2 cellular contexts compared by ENCODE assay signal in the genomic region with DNA sequence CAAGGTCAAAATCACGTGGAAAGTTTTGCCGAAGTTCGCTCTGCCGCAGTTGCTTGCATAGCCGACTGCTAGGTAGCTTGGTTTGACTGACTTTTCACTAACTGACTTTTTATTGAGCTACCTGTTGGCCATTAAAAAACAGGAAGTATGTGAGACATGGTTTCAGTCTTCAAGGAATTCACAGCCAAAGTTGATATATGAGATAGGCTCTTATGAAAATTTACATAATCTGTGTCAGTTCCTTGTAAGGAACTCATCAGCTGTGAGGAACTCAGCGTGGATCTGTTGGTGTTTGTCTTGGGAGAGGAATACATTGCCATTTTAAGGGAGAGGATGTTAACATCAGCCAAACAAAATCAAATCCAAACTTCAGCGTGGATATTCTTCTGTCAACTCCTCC.
TF ChIP-seq lines count a peak whose summit lies in the region.

No MANE protein-coding gene starts in this region.

TF ChIP-seq in GM12878, 131 proteins besides CTCF, POLR2A, EP300 and RAD21:
- TF ChIP-seq CHD4 (IDR thresholded peaks at IDR 0.05) (no peak), KDM1A (IDR thresholded peaks at IDR 0.05; ENCODE audit: borderline replicate concordance) (no peak), TARDBP (IDR thresholded peaks at IDR 0.05; ENCODE audit: borderline replicate concordance) (no peak)
- TF ChIP-seq, protein P1, sequence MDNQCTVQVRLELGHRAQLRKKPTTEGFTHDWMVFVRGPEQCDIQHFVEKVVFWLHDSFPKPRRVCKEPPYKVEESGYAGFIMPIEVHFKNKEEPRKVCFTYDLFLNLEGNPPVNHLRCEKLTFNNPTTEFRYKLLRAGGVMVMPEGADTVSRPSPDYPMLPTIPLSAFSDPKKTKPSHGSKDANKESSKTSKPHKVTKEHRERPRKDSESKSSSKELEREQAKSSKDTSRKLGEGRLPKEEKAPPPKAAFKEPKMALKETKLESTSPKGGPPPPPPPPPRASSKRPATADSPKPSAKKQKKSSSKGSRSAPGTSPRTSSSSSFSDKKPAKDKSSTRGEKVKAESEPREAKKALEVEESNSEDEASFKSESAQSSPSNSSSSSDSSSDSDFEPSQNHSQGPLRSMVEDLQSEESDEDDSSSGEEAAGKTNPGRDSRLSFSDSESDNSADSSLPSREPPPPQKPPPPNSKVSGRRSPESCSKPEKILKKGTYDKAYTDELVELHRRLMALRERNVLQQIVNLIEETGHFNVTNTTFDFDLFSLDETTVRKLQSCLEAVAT (IDR thresholded peaks at IDR 0.05), result peak; percentile 1; the same call in 1 of the 2 replicates

TF ChIP-seq in SK-N-SH treated with all-trans-retinoic acid at 6 μM for 48 hours, 23 proteins besides CTCF, POLR2A, EP300 and RAD21:
- TF ChIP-seq ZFP3 (CRISPR knock-in tag; IDR thresholded peaks at IDR 0.05), result no peak
- TF ChIP-seq, protein P2, sequence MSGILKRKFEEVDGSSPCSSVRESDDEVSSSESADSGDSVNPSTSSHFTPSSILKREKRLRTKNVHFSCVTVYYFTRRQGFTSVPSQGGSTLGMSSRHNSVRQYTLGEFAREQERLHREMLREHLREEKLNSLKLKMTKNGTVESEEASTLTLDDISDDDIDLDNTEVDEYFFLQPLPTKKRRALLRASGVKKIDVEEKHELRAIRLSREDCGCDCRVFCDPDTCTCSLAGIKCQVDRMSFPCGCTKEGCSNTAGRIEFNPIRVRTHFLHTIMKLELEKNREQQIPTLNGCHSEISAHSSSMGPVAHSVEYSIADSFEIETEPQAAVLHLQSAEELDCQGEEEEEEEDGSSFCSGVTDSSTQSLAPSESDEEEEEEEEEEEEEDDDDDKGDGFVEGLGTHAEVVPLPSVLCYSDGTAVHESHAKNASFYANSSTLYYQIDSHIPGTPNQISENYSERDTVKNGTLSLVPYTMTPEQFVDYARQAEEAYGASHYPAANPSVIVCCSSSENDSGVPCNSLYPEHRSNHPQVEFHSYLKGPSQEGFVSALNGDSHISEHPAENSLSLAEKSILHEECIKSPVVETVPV (CRISPR knock-in tag; IDR thresholded peaks at IDR 0.05), result no peak
- TF ChIP-seq, protein P3, sequence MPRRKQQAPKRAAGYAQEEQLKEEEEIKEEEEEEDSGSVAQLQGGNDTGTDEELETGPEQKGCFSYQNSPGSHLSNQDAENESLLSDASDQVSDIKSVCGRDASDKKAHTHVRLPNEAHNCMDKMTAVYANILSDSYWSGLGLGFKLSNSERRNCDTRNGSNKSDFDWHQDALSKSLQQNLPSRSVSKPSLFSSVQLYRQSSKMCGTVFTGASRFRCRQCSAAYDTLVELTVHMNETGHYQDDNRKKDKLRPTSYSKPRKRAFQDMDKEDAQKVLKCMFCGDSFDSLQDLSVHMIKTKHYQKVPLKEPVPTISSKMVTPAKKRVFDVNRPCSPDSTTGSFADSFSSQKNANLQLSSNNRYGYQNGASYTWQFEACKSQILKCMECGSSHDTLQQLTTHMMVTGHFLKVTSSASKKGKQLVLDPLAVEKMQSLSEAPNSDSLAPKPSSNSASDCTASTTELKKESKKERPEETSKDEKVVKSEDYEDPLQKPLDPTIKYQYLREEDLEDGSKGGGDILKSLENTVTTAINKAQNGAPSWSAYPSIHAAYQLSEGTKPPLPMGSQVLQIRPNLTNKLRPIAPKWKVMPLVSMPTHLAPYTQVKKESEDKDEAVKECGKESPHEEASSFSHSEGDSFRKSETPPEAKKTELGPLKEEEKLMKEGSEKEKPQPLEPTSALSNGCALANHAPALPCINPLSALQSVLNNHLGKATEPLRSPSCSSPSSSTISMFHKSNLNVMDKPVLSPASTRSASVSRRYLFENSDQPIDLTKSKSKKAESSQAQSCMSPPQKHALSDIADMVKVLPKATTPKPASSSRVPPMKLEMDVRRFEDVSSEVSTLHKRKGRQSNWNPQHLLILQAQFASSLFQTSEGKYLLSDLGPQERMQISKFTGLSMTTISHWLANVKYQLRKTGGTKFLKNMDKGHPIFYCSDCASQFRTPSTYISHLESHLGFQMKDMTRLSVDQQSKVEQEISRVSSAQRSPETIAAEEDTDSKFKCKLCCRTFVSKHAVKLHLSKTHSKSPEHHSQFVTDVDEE (CRISPR knock-in tag; IDR thresholded peaks at IDR 0.05), result no peak
- TF ChIP-seq OSR1 (CRISPR knock-in tag; IDR thresholded peaks at IDR 0.05), result no peak
- no peak for TF ChIP-seq ZFP30 (CRISPR knock-in tag; IDR thresholded peaks at IDR 0.05)
- no peak for TF ChIP-seq BACH2 (CRISPR knock-in tag; IDR thresholded peaks at IDR 0.05; ENCODE audit: borderline replicate concordance)
- TF ChIP-seq, protein P4, sequence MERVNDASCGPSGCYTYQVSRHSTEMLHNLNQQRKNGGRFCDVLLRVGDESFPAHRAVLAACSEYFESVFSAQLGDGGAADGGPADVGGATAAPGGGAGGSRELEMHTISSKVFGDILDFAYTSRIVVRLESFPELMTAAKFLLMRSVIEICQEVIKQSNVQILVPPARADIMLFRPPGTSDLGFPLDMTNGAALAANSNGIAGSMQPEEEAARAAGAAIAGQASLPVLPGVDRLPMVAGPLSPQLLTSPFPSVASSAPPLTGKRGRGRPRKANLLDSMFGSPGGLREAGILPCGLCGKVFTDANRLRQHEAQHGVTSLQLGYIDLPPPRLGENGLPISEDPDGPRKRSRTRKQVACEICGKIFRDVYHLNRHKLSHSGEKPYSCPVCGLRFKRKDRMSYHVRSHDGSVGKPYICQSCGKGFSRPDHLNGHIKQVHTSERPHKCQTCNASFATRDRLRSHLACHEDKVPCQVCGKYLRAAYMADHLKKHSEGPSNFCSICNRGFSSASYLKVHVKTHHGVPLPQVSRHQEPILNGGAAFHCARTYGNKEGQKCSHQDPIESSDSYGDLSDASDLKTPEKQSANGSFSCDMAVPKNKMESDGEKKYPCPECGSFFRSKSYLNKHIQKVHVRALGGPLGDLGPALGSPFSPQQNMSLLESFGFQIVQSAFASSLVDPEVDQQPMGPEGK (CRISPR knock-in tag; IDR thresholded peaks at IDR 0.05; ENCODE audit: borderline replicate concordance), result no peak
- TF ChIP-seq ZC3H10 (CRISPR knock-in tag; IDR thresholded peaks at IDR 0.05), result no peak
- no peak for TF ChIP-seq PPARA (CRISPR knock-in tag; IDR thresholded peaks at IDR 0.05; ENCODE audit: borderline replicate concordance)
- TF ChIP-seq, protein P5, sequence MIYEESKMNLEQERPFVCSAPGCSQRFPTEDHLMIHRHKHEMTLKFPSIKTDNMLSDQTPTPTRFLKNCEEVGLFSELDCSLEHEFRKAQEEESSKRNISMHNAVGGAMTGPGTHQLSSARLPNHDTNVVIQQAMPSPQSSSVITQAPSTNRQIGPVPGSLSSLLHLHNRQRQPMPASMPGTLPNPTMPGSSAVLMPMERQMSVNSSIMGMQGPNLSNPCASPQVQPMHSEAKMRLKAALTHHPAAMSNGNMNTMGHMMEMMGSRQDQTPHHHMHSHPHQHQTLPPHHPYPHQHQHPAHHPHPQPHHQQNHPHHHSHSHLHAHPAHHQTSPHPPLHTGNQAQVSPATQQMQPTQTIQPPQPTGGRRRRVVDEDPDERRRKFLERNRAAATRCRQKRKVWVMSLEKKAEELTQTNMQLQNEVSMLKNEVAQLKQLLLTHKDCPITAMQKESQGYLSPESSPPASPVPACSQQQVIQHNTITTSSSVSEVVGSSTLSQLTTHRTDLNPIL (CRISPR knock-in tag; IDR thresholded peaks at IDR 0.05; ENCODE audit: low read depth), result no peak
- no peak for TF ChIP-seq SNAI2 (CRISPR knock-in tag; IDR thresholded peaks at IDR 0.05)
- TF ChIP-seq ISL1 (CRISPR knock-in tag; IDR thresholded peaks at IDR 0.05), result no peak
- TF ChIP-seq GLIS3 (CRISPR knock-in tag; IDR thresholded peaks at IDR 0.05), result no peak
- TF ChIP-seq ZNF8 (CRISPR knock-in tag; IDR thresholded peaks at IDR 0.05), result no peak
- TF ChIP-seq, protein P6, sequence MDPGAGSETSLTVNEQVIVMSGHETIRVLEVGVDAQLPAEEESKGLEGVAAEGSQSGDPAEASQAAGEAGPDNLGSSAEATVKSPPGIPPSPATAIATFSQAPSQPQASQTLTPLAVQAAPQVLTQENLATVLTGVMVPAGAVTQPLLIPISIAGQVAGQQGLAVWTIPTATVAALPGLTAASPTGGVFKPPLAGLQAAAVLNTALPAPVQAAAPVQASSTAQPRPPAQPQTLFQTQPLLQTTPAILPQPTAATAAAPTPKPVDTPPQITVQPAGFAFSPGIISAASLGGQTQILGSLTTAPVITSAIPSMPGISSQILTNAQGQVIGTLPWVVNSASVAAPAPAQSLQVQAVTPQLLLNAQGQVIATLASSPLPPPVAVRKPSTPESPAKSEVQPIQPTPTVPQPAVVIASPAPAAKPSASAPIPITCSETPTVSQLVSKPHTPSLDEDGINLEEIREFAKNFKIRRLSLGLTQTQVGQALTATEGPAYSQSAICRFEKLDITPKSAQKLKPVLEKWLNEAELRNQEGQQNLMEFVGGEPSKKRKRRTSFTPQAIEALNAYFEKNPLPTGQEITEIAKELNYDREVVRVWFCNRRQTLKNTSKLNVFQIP (CRISPR knock-in tag; IDR thresholded peaks at IDR 0.05; ENCODE audit: borderline replicate concordance, low read depth), result no peak
